In the genomic region with DNA sequence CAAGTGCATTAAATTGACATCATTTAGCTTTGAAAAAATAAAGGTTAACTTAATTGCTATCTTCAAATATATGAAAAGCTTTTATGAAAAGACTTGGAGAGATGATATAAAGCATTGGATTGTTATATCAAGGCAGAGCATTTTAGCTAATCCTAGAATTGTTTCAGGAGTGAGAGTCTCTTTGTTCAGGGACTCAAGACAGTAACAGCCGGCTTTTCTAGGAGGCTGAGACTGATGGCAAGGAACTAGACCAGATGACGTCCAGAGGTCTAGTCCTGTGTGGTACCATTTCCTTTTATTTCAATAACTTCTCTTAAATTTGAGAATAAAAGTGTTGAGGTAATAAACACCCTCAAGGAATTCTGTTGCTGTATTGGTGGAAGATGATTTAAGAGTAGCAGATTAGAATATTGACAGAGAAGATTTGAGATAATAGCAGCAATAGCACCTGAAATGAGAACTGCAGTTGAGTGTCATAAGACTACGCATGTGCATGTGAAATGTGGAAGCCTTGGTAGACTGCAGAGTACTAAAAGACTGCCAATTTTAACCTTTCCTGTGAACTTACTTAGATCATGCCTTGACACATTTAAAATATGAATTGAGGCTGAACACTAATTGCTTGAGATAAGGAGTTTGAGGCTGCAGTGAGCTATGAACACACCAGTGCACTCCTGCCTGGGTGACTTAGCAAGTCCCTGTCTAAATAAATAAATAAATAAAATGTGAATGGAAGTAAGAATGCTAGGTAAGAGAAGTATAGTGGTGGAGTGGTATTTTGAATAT, we compare ENCODE assay signal across 16 cellular contexts.
"Had no signal": no experiment of that assay in that cellular context is flagged by ENCODE, and none has a peak within 500 bp of the region (broad histone marks: within the 10 kb centered on the region; RNA-seq: fewer than 3 reads in every experiment).

No MANE protein-coding gene starts in this region.

- H2AFZ ChIP-seq: parathyroid adenoma had no signal

- H3K4me1 ChIP-seq: left lung, parathyroid adenoma, vagina had no signal

- H3K9me3 Mint-ChIP-seq: activated naive CD4-positive, alpha-beta T cell treated with anti-CD3 and anti-CD28 coated beads, Interleukin-2, amount 10 ng/mL, durations not matched to agents 7 days and 5 days; activated T-helper 17 cell treated with anti-CD3 and anti-CD28 coated beads, Interleukin-2, amount 50 U/mL, for 72 hours; neural crest cell had no signal

- H3K4me3 Mint-ChIP-seq: activated naive CD4-positive, alpha-beta T cell treated with anti-CD3 and anti-CD28 coated beads, Interleukin-2, amount 10 ng/mL, durations not matched to agents 7 days and 5 days; activated T-helper 17 cell treated with anti-CD3 and anti-CD28 coated beads, Interleukin-2, amount 50 U/mL, for 72 hours; neural crest cell had no signal

- H3K4me3 ChIP-seq: cardiac muscle cell, coronary artery, left lung, skin epidermis, thyroid gland, vagina had no signal

- H3K27ac Mint-ChIP-seq: activated naive CD4-positive, alpha-beta T cell treated with anti-CD3 and anti-CD28 coated beads, Interleukin-2, amount 10 ng/mL, durations not matched to agents 7 days and 5 days; activated T-helper 17 cell treated with anti-CD3 and anti-CD28 coated beads, Interleukin-2, amount 50 U/mL, for 72 hours had no signal

- H3K36me3 ChIP-seq: left lung, thyroid gland, vagina had no signal

- H3K27me3 Mint-ChIP-seq: activated naive CD4-positive, alpha-beta T cell treated with anti-CD3 and anti-CD28 coated beads, Interleukin-2, amount 10 ng/mL, durations not matched to agents 7 days and 5 days; activated T-helper 17 cell treated with anti-CD3 and anti-CD28 coated beads, Interleukin-2, amount 50 U/mL, for 72 hours had no signal

- H3K4me1 Mint-ChIP-seq: activated naive CD4-positive, alpha-beta T cell treated with anti-CD3 and anti-CD28 coated beads, Interleukin-2, amount 10 ng/mL, durations not matched to agents 7 days and 5 days; neural crest cell had no signal

- H3K9ac ChIP-seq: parathyroid adenoma had no signal

- H3K27ac ChIP-seq: cardiac muscle cell, coronary artery, epithelial cell of prostate, left lung, parathyroid adenoma, skin epidermis, thyroid gland, vagina had no signal

- H3K27me3 ChIP-seq: cardiac muscle cell, left lung, thyroid gland, vagina had no signal

- DNase-seq: activated CD4-positive, alpha-beta T cell treated with anti-CD3 and anti-CD28 coated beads for 48 hours; activated naive CD4-positive, alpha-beta T cell treated with anti-CD3 and anti-CD28 coated beads, Interleukin-2, amount 10 ng/mL, durations not matched to agents 7 days and 5 days; effector memory CD4-positive, alpha-beta T cell; left lung; mesendoderm; retina; T1000; thyroid gland had no signal

- ATAC-seq: activated T-helper 17 cell treated with anti-CD3 and anti-CD28 coated beads, Interleukin-2, amount 50 U/mL, for 72 hours; left lung had no signal

- H3K9me3 ChIP-seq: left lung, thyroid gland, vagina had no signal
